Comparison of ENCODE assay signal across 8 cellular contexts in the genomic region with DNA sequence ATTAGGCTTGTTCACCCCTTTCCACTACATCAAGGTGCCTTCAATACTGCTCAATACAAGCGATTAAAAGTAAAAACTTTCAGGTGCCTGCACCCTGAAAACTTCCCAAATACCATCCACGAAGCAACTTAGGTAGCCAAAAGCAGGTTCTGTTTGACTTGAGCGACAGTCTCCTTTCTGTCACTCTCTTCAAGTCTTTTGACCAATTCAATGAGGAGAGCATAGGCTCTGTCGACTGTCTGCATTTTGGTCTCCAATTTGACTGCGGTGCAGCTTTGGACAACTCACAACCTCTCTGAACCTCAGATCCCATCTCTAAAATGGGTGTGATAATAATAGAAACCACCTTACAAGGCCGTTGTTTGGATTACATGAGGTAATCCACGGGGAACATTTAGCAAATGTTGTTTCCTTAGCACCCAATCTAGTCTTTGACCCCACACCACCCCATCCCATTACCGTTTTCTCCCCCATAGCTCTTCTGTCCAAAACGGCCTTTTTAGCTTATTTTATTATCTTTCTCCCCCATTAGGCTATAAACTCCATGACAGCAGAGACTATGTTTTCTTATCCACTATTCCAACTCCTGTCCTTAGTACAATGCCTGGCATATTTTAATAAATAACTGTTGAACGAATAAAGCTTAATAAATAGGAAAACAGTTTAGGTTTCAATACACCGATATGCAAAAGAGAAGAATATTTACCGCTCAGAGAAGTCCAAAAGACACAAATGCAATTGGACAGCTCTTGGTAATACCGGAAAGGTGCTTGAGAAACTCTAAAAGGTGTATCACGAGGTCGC. TPM values are rescaled to one million over a fixed set of nuclear protein-coding genes. Genes with fewer than 3 reads are reported as not detected.
A peak's percentile ranks its signal among the peaks of the same experiment; 100 is the strongest.
DNase-seq lines count a peak whose midpoint lies in the region; ATAC-seq, FAIRE-seq and TF ChIP-seq lines count a peak whose summit lies in the region.

No MANE protein-coding gene starts in this region.

- H3K27ac ChIP-seq in 22Rv1: peak overlapping the region; percentile 88
- H3K27ac ChIP-seq in HUES48 (ENCODE audit: low read depth, low read length): peak overlapping the region; percentile 99
- peak overlapping the region; percentile 80 for H3K27ac ChIP-seq in mammary epithelial cell (ENCODE audit: insufficient read depth, low read depth, low read length)

- in situ Hi-C loops in mammary epithelial cell (cut with MboI; ENCODE audit: low sequenced_read_pairs in 2 of 2): no loop called here

- H3K4me2 ChIP-seq in mammary epithelial cell (ENCODE audit: insufficient read depth, low read depth, low read length): peak overlapping the region; percentile 95

- TF ChIP-seq CTCF in 22Rv1 (IDR thresholded peaks at IDR 0.05): no peak
- TF ChIP-seq CTCF in mammary epithelial cell (conservative IDR thresholded peaks at IDR 0.05 in 1 of 2, IDR thresholded peaks at IDR 0.05 in 1 of 2; ENCODE audit: extremely low read depth in 1 of 2, insufficient read depth in 1 of 2, low read depth in 1 of 2, low read length in 2 of 2): no peak

- H3K4me3 ChIP-seq in HUES48 (ENCODE audit: low read depth, low read length) (peak overlapping the region; percentile 86), mammary epithelial cell (replicated peaks in 1 of 3; ENCODE audit: insufficient read depth in 1 of 3, low read depth in 2 of 3, low read length in 3 of 3) (peak overlapping the region; percentile 78 to 91 (median 87)), mucosa of stomach (ENCODE audit: low read length) (peak overlapping the region; percentile 62)

- peak overlapping the region; percentile 89 for H2AFZ ChIP-seq in mammary epithelial cell (ENCODE audit: low read depth, low read length)

- H3K79me2 ChIP-seq in mammary epithelial cell (ENCODE audit: insufficient read depth, low read length): peaks cover 27% of the 10 kb centered on the region

- H4K20me1 ChIP-seq in mammary epithelial cell (ENCODE audit: insufficient read depth, low read length): no peaks in the 10 kb centered on the region

- WGBS in mammary epithelial cell (ENCODE audit: low coverage, missing lambda C conversion rate): 10% methylated on average over 15 of the region's 15 CpGs

- no peak for FAIRE-seq in HTR-8/SVneo (lab: Jason Lieb, UNC)

- H3K9ac ChIP-seq in HUES48 (ENCODE audit: low read depth, low read length) (peak overlapping the region; percentile 76), mammary epithelial cell (ENCODE audit: insufficient read depth, low read length) (peak overlapping the region; percentile 88), mucosa of stomach (ENCODE audit: low read length) (peak overlapping the region; percentile 100)

- no peaks in the 10 kb centered on the region for H3K27me3 ChIP-seq in HUES48 (ENCODE audit: control insufficient read depth, insufficient read depth, low read length)
- no peaks in the 10 kb centered on the region for H3K27me3 ChIP-seq in mammary epithelial cell (ENCODE audit: insufficient read depth, low read length)
- no peaks in the 10 kb centered on the region for H3K27me3 ChIP-seq in mucosa of stomach (ENCODE audit: control insufficient read depth, insufficient read depth, low read length)

- BruUV-seq in mammary epithelial cell (replicated peaks; lab: Mats Ljungman, UMichigan): TSS peak; percentile 7

- intact Hi-C loops in mammary epithelial cell (cut with micrococcal nuclease): loop anchor here (1.0 to 5.0 kb wide), 3 partner anchors 30 to 215 kb away; no protein-coding TSS in a partner anchor

- H3K36me3 ChIP-seq in HUES48 (ENCODE audit: control insufficient read depth, insufficient read depth, low read length) (peaks cover 22% of the 10 kb centered on the region), mammary epithelial cell (ENCODE audit: insufficient read depth, low read length) (peaks cover 5% of the 10 kb centered on the region), mucosa of stomach (ENCODE audit: control insufficient read depth, insufficient read depth, low read length) (peaks cover 4% of the 10 kb centered on the region)

- dilution Hi-C loops in mammary epithelial cell (cut with HindIII; ENCODE audit: low sequenced_read_pairs): loop anchor here (5.0 kb wide), 1 partner anchor 35 kb away; no protein-coding TSS in a partner anchor

- H3K9me3 ChIP-seq in HUES48 (ENCODE audit: control insufficient read depth, insufficient read depth, low read length) (no peaks in the 10 kb centered on the region), mammary epithelial cell (replicated peaks; ENCODE audit: insufficient read depth, low read length) (no peaks in the 10 kb centered on the region), mucosa of stomach (ENCODE audit: control insufficient read depth, low read length) (no peaks in the 10 kb centered on the region)

- H3K4me1 ChIP-seq in HUES48 (ENCODE audit: control insufficient read depth, insufficient read depth, low read length) (peaks cover 11% of the 10 kb centered on the region), mammary epithelial cell (ENCODE audit: insufficient read depth, low read length) (peaks cover 26% of the 10 kb centered on the region), mucosa of stomach (ENCODE audit: control insufficient read depth, insufficient read depth, low read length) (peaks cover 26% of the 10 kb centered on the region)

- CTCF ChIA-PET in mammary epithelial cell (lab: Charles Lee; ENCODE audit: low non-redundant PET): no interaction called here

- no peak for DNase-seq in mammary epithelial cell
- no peak for DNase-seq in HTR-8/SVneo (ENCODE audit: insufficient read length, low spot score)
- no peak for DNase-seq in NOMO-1 treated with dmso at 0.1 percent for 144 hours (lab: John Stamatoyannopoulos, UW; ENCODE audit: unreplicated experiment)

- ATAC-seq in GM19463 (IDR thresholded peaks at IDR 0.05; ENCODE audit: unreplicated experiment) (no peak), GM19351 (IDR thresholded peaks at IDR 0.05; ENCODE audit: unreplicated experiment) (no peak)

RNA-seq across cellular contexts. Expression of a gene that starts 1.0 kb away (rescaled TPM):
- total RNA-seq in mammary epithelial cell: 10 to 100 TPM; 17.0 to 36.4 TPM
- 7.6 TPM for polyA plus RNA-seq in mammary epithelial cell
- polyA minus RNA-seq in mammary epithelial cell: 41.3 TPM

RNA-seq across cellular contexts. Expression of a gene that starts 8.1 kb away (rescaled TPM):
- 100 to 1,000 TPM in 1 of 2 donors, 10 to 100 TPM in 1; 53.3 to 120 TPM for total RNA-seq in mammary epithelial cell
- 36.1 TPM for polyA plus RNA-seq in mammary epithelial cell
- polyA minus RNA-seq in mammary epithelial cell: 67.1 TPM
